In the genomic region with DNA sequence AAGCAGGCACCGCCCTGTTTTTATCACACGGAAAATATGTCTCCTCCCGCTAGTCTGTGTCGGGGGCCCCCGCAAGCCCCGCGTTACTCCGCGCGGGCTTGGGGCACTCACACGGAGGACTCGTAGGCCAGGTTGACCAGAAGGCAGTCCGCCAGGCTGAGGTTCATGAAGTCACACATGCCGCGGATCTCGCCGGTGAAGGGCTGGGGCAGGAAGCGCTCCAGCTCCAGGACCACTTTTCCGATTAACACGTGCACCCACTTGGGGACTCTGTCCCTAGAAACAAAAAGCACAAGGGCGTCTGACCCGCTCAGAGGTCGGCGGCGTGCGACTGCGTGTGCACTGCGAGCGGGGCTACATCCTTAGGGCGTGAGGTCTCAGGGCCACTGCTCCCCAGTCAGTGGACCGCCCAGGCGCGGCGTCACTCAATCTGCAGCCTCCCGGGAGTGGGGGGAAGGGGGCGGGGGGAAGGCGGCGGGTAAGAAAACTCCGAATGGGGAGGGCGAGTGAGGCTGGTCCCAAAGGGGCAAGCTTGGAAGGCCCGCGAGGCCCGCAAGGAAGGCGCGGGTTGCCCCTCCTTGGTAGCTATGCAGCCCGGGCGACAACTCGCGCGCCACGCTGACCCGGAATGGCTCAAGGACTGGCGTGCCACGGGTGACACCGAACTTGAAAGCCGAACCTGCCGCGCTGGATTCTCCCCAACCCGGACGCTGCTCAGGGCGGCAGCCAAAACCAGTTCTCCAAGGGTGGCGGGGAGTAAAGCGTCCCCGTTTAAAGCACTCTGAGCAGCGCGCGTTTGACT, we compare ENCODE assay signal across 8 cellular contexts.
DNase-seq lines count a peak whose midpoint lies in the region; ATAC-seq and TF ChIP-seq lines count a peak whose summit lies in the region.

No MANE protein-coding gene starts in this region.

- peak overlapping the region; percentile 48 for H3K27ac ChIP-seq in muscle layer of colon (ENCODE audit: low read depth, low read length)

- peak overlapping the region; percentile 90 for H3K9ac ChIP-seq in NT2/D1 (ENCODE audit: insufficient read length, low read depth)
- peak overlapping the region; percentile 57 for H3K9ac ChIP-seq in muscle layer of colon (ENCODE audit: low read length)

- H3K4me3 ChIP-seq in AG04449 (ENCODE audit: low read depth, low read length) (peak overlapping the region; percentile 74), NT2/D1 (ENCODE audit: insufficient read length, low read depth) (peak overlapping the region; percentile 68), muscle layer of colon (ENCODE audit: low read depth in 1 of 2, low read length in 2 of 2) (peak overlapping the region; percentile 28 to 89)

- CTCF ChIA-PET in AG04449 (lab: Yijun Ruan, JAX) = interaction anchor here (1.2 to 3.0 kb wide), 3 partner anchors 13 to 240 kb away, joined by 3 to 17 read pairs (median 5); no protein-coding TSS in a partner anchor

- POLR2A ChIA-PET in AG04449 (lab: Yijun Ruan, JAX) = no interaction called here

- H3K27me3 ChIP-seq in NT2/D1 (ENCODE audit: insufficient read depth, insufficient read length) (no peaks in the 10 kb centered on the region), muscle layer of colon (ENCODE audit: control insufficient read depth in 1 of 2, insufficient read depth in 2 of 2, low read length in 2 of 2) (no peaks in the 10 kb centered on the region)

- peak; percentile 21 for TF ChIP-seq POLR2A in erythroblast (IDR thresholded peaks at IDR 0.05; ENCODE audit: low read length)

- TF ChIP-seq CTCF in AG04449 (IDR thresholded peaks at IDR 0.05; ENCODE audit: insufficient read depth, low read length, missing control alignments) = no peak

- H3K36me3 ChIP-seq in NT2/D1 (ENCODE audit: insufficient read depth, insufficient read length, low read length) = peaks cover 9% of the 10 kb centered on the region
- H3K36me3 ChIP-seq in muscle layer of colon (ENCODE audit: insufficient read depth, low read length) = no peaks in the 10 kb centered on the region

- peak; percentile 77 for ATAC-seq in GM18511 (IDR thresholded peaks at IDR 0.05; ENCODE audit: unreplicated experiment)
- ATAC-seq in HG02981 (IDR thresholded peaks at IDR 0.05; ENCODE audit: unreplicated experiment) = peak; percentile 50

- H3K9me3 ChIP-seq in NT2/D1 (ENCODE audit: insufficient read depth, low read length) = no peaks in the 10 kb centered on the region
- no peaks in the 10 kb centered on the region for H3K9me3 ChIP-seq in muscle layer of colon (ENCODE audit: low read length)

- no peak for DNase-seq in AG04449 (ENCODE audit: low read depth, low spot score)
- DNase-seq in NT2/D1 (ENCODE audit: low read depth, low spot score) = no peak
- peak; percentile 69 for DNase-seq in activated T-cell treated with anti-CD3 and anti-CD28 coated beads for 48 hours (ENCODE audit: low read depth)
- DNase-seq in erythroblast (lab: John Stamatoyannopoulos, UW) = peak; percentile 68 to 69
- peak; percentile 70 for DNase-seq in stimulated activated CD8-positive, alpha-beta memory T cell treated with anti-CD3 and anti-CD28 coated beads, Interleukin-7, amount 100 ng/mL, for 24 hours (ENCODE audit: low read depth)

- H3K4me1 ChIP-seq in NT2/D1 (ENCODE audit: insufficient read depth, insufficient read length) = peaks cover 2% of the 10 kb centered on the region
- peaks cover 6% of the 10 kb centered on the region for H3K4me1 ChIP-seq in muscle layer of colon (ENCODE audit: insufficient read depth, low read length)

Comparison
In these comparisons a context has a peak if more than half of its experiments do, and no peak if none do; other contexts are left out.
1. DNase-seq: peak in activated T-cell treated with anti-CD3 and anti-CD28 coated beads for 48 hours (single experiment), erythroblast (2 of 2) and stimulated activated CD8-positive, alpha-beta memory T cell treated with anti-CD3 and anti-CD28 coated beads, Interleukin-7, amount 100 ng/mL, for 24 hours (single experiment); none in AG04449 (single experiment) and NT2/D1 (single experiment).
2. Peak in every context shown above with its lines, with median percentiles within 50 percentile points of each other: H3K4me3 ChIP-seq.